In genomic region chrX:65596270-65596669, GRCh38 we compare ENCODE assay signal across 8 cellular contexts.
DNase-seq lines count a peak whose midpoint lies in the region; ATAC-seq and TF ChIP-seq lines count a peak whose summit lies in the region.

No MANE protein-coding gene starts in this region.

- H3K56ac ChIP-seq in mesendoderm (ENCODE audit: low read length) = no peak overlapping the region

- TF ChIP-seq CTCF in astrocyte of the cerebellum (IDR thresholded peaks at IDR 0.05; ENCODE audit: low read depth, low read length, missing control alignments) (no peak), tibial nerve (IDR thresholded peaks at IDR 0.05) (no peak)

- H3K4ac ChIP-seq in mesendoderm (ENCODE audit: low read depth, low read length) = no peak overlapping the region

- H3K4me3 ChIP-seq in astrocyte of the cerebellum (ENCODE audit: low read depth, low read length) (no peak overlapping the region), mesendoderm (ENCODE audit: low read length) (no peak overlapping the region), tibial nerve (no peak overlapping the region)

- no peaks in the 10 kb centered on the region for H3K27me3 ChIP-seq in mesendoderm (ENCODE audit: insufficient read depth, low read length, poor library complexity)
- peaks cover 0 to 15% of the 10 kb centered on the region in 2 donors for H3K27me3 ChIP-seq in tibial nerve

- no peak overlapping the region for H2BK15ac ChIP-seq in mesendoderm (replicated peaks; ENCODE audit: low read depth)

- H3K79me1 ChIP-seq in mesendoderm (ENCODE audit: low read length) = no peaks in the 10 kb centered on the region

- no peak for TF ChIP-seq POLR2A in tibial nerve (IDR thresholded peaks at IDR 0.05)

- no peak overlapping the region for H3K23ac ChIP-seq in mesendoderm (ENCODE audit: low read length)

- ATAC-seq in GM18907 (IDR thresholded peaks at IDR 0.05; ENCODE audit: unreplicated experiment) = peak; percentile 69
- ATAC-seq in HG03064 (IDR thresholded peaks at IDR 0.05; ENCODE audit: low read depth, unreplicated experiment) = peak; percentile 46
- ATAC-seq in SK-N-SH treated with all-trans-retinoic acid at 6 μM for 48 hours = peak; percentile 33

- no peak overlapping the region for H4K5ac ChIP-seq in mesendoderm (ENCODE audit: low read length)

- no peak overlapping the region for H4K8ac ChIP-seq in mesendoderm (ENCODE audit: low read depth, low read length)

- H3K9ac ChIP-seq in mesendoderm (ENCODE audit: low read length) = no peak overlapping the region

- peak in 1 of 2 donors; percentile 23 for TF ChIP-seq EP300 in tibial nerve (IDR thresholded peaks at IDR 0.05)

- no peak overlapping the region for H2AK5ac ChIP-seq in mesendoderm (ENCODE audit: low read length)

- no peaks in the 10 kb centered on the region for H3K79me2 ChIP-seq in mesendoderm (ENCODE audit: control insufficient read depth, insufficient read depth, low read length)

- no peak overlapping the region for H3K4me2 ChIP-seq in mesendoderm (ENCODE audit: low read length)

- no peak overlapping the region for H3K18ac ChIP-seq in mesendoderm (ENCODE audit: low read length)

- no peaks in the 10 kb centered on the region for H3K9me3 ChIP-seq in tibial nerve

- in situ Hi-C loops in astrocyte of the cerebellum (cut with HindIII; ENCODE audit: low sequenced_read_pairs) = no loop called here

- H3K4me1 ChIP-seq in mesendoderm (ENCODE audit: control insufficient read depth, low read depth, low read length) (no peaks in the 10 kb centered on the region), tibial nerve (peaks cover 0 to 26% (median 10%) of the 10 kb centered on the region in 4 donors)

- no peak overlapping the region for H3K27ac ChIP-seq in mesendoderm (ENCODE audit: low read depth, low read length)
- H3K27ac ChIP-seq in tibial nerve = peak overlapping the region; percentile 69 to 86 (median 77)

- no CpG with 5 or more reads among the region's 2 CpGs for WGBS in mesendoderm (ENCODE audit: extremely low coverage, insufficient coverage, low lambda C conversion rate)
- WGBS in tibial nerve, 2 donors = 10 to 43% methylated on average over 1 to 2 of the region's 2 CpGs

- no peak overlapping the region for H2BK5ac ChIP-seq in mesendoderm (ENCODE audit: low read length)

- H2BK120ac ChIP-seq in mesendoderm (ENCODE audit: low read depth, low read length) = peak overlapping the region; percentile 4

- H3K36me3 ChIP-seq in mesendoderm (ENCODE audit: control insufficient read depth, insufficient read depth, low read length) (no peaks in the 10 kb centered on the region), tibial nerve (no peaks in the 10 kb centered on the region)

- DNase-seq in astrocyte of the cerebellum (ENCODE audit: low read depth) (peak; percentile 22), mesendoderm (peak; percentile 50), tibial nerve (ENCODE audit: low spot score in 2 of 2) (no peak), DMS 273 (lab: John Stamatoyannopoulos, UW; ENCODE audit: unreplicated experiment) (no peak), RPMI8226 (no peak)

TF ChIP-seq in SK-N-SH treated with all-trans-retinoic acid at 6 μM for 48 hours, 23 proteins besides CTCF, POLR2A, EP300 and RAD21:
- no peak for TF ChIP-seq ZNF8 (CRISPR knock-in tag; IDR thresholded peaks at IDR 0.05)

Comparison
In these comparisons a context has a peak if more than half of its experiments do, and no peak if none do; other contexts are left out.
1. DNase-seq: peak in astrocyte of the cerebellum (single experiment) and mesendoderm (single experiment); none in tibial nerve (0 of 2), DMS 273 (single experiment) and RPMI8226 (single experiment).
2. Peak in every context shown above with its lines, with median percentiles within 50 percentile points of each other: ATAC-seq.